19 cellular contexts compared by ENCODE assay signal in genomic region chr12:45794422-45794821, GRCh38.
DNase-seq lines count a peak whose midpoint lies in the region; TF ChIP-seq lines count a peak whose summit lies in the region.
"Had no signal": no experiment of that assay in that cellular context is flagged by ENCODE, and none has a peak within 500 bp of the region (broad histone marks: within the 10 kb centered on the region; RNA-seq: fewer than 3 reads in every experiment).

No MANE protein-coding gene starts in this region.

- TF ChIP-seq RAD21 in liver (IDR thresholded peaks at IDR 0.05), result no peak

- H3K27ac Mint-ChIP-seq in mesothelial cell of epicardium, result no peak overlapping the region
- H3K27ac Mint-ChIP-seq: CD14-positive monocyte had no signal

- peaks cover 8% of the 10 kb centered on the region for H3K36me3 Mint-ChIP-seq in mesothelial cell of epicardium

- peaks cover 5% of the 10 kb centered on the region for H3K9me3 Mint-ChIP-seq in mesothelial cell of epicardium

- H3K4me3 ChIP-seq in liver (ENCODE audit: low read depth in 1 of 3, low read length in 3 of 3), result no peak overlapping the region

- H3K27me3 Mint-ChIP-seq in mesothelial cell of epicardium (ENCODE audit: low read depth), result no peaks in the 10 kb centered on the region

- no peaks in the 10 kb centered on the region for H3K4me1 Mint-ChIP-seq in mesothelial cell of epicardium

- no peaks in the 10 kb centered on the region for H3K27me3 ChIP-seq in liver (ENCODE audit: control insufficient read depth in 4 of 4, insufficient read depth in 4 of 4, low read length in 3 of 4)

- no peaks in the 10 kb centered on the region for H3K4me1 ChIP-seq in liver (ENCODE audit: control insufficient read depth in 4 of 4, insufficient read depth in 4 of 4, low read length in 3 of 4)
- H3K4me1 ChIP-seq: Caco-2 had no signal

- DNase-seq in ELF-1 (ENCODE audit: low read depth, low spot score) (peak; percentile 10), Kasumi-1 (lab: John Stamatoyannopoulos, UW) (peak; percentile 14 to 22), amniotic epithelial cell (ENCODE audit: low read depth) (peak; percentile 13), midbrain (lab: John Stamatoyannopoulos, UW) (no peak), NCI-H187 treated with DMSO at 0.1 percent for 48 hours (lab: John Stamatoyannopoulos, UW) (no peak), mesothelial cell of epicardium (ENCODE audit: low spot score in 2 of 2, unreplicated experiment in 2 of 2) (no peak)
- DNase-seq: ACHN, AML-193, Caco-2, DMS153, EL, KG1, NCI-H1092, NCI-H1694, NCI-H2107, NCI-H748 treated with DMSO at 0.1 percent for 48 hours, PC-3 had no signal

- H3K9me3 ChIP-seq in liver (ENCODE audit: control insufficient read depth in 4 of 4, low read length in 3 of 4), result no peaks in the 10 kb centered on the region
- H3K9me3 ChIP-seq: Caco-2 had no signal

- 94% methylated on average over 5 of the region's 5 CpGs for WGBS in liver

- no peak overlapping the region for H3K9ac ChIP-seq in liver (ENCODE audit: low read depth in 1 of 2, low read length in 2 of 2)

- TF ChIP-seq CTCF in liver (IDR thresholded peaks at IDR 0.05; ENCODE audit: low read depth, low read length, missing input control) (no peak), mesothelial cell of epicardium (IDR thresholded peaks at IDR 0.05; ENCODE audit: unreplicated experiment) (no peak)

- H3K36me3 ChIP-seq in liver (ENCODE audit: control insufficient read depth in 4 of 4, insufficient read depth in 3 of 4, low read depth in 1 of 4, low read length in 3 of 4), result no peaks in the 10 kb centered on the region

- no peak overlapping the region for H3K4me3 Mint-ChIP-seq in mesothelial cell of epicardium
- H3K4me3 Mint-ChIP-seq: CD14-positive monocyte had no signal

- no peak overlapping the region for H3K27ac ChIP-seq in liver (ENCODE audit: low read depth in 1 of 2, low read length in 2 of 2)

TF ChIP-seq in liver, 16 proteins besides CTCF, POLR2A, EP300 and RAD21:
- TF ChIP-seq ZBTB33 (IDR thresholded peaks at IDR 0.05) (no peak), REST (IDR thresholded peaks at IDR 0.05) (peak; percentile 16)
TF ChIP-seq in liver: peak in this region for 1.

Comparison
In these comparisons a context has a peak if more than half of its experiments do, and no peak if none do; other contexts are left out.
1. DNase-seq: peak in ELF-1 (single experiment), Kasumi-1 (2 of 2) and amniotic epithelial cell (single experiment); none in midbrain (single experiment), NCI-H187 treated with DMSO at 0.1 percent for 48 hours (single experiment) and mesothelial cell of epicardium (0 of 2).